ENCODE assay signal across 7 cellular contexts in genomic region chr1:213374369-213374768, GRCh38.
DNase-seq lines count a peak whose midpoint lies in the region; TF ChIP-seq lines count a peak whose summit lies in the region.

No MANE protein-coding gene starts in this region.

- H3K4me3 ChIP-seq in adrenal gland (no peak overlapping the region), hepatocyte (no peak overlapping the region)

- no peaks in the 10 kb centered on the region for H3K9me2 ChIP-seq in hepatocyte (replicated peaks; ENCODE audit: insufficient read depth)

- H3K9me3 ChIP-seq in adrenal gland (replicated peaks in 1 of 3) (no peaks in the 10 kb centered on the region), hepatocyte (ENCODE audit: low read depth) (no peaks in the 10 kb centered on the region)

- no peak overlapping the region for H2AFZ ChIP-seq in hepatocyte

- TF ChIP-seq POLR2A in adrenal gland (IDR thresholded peaks at IDR 0.05) = no peak

- H3K27ac ChIP-seq in adrenal gland (no peak overlapping the region), hepatocyte (no peak overlapping the region)

- intact Hi-C loops in adrenal gland (cut with DNase I) = loop anchor here in 1 of 2 donors (10.0 kb wide), 1 partner anchor 750 kb away; no protein-coding TSS in a partner anchor

- TF ChIP-seq CTCF in GM10266 (IDR thresholded peaks at IDR 0.05; ENCODE audit: control insufficient read depth, insufficient read depth, low read depth, missing control alignments) = peak; percentile 89
- peak; percentile 66 to 89 (median 80) for TF ChIP-seq CTCF in adrenal gland (IDR thresholded peaks at IDR 0.05)
- peak; percentile 89 for TF ChIP-seq CTCF in hepatocyte (IDR thresholded peaks at IDR 0.05; ENCODE audit: poor library complexity)

- DNase-seq in GM10266 (ENCODE audit: extremely low spot score) = peak; percentile 61
- DNase-seq in H4 (ENCODE audit: low spot score) = peak; percentile 23
- DNase-seq in M059J (ENCODE audit: low read depth) = peak; percentile 55
- DNase-seq in SK-MEL-5 (ENCODE audit: low read depth, low spot score) = peak; percentile 89
- peak; percentile 55 to 80 (median 67) for DNase-seq in adrenal gland
- peak; percentile 81 for DNase-seq in hepatocyte (ENCODE audit: low spot score)
- DNase-seq in stimulated activated CD4-positive, alpha-beta T cell treated with anti-CD3 and anti-CD28 coated beads, Interleukin-12 subunit alpha, Interleukin-12 subunit beta, amount 100 ng/mL, for 48 hours (ENCODE audit: low read depth in 2 of 3, low spot score in 1 of 3) = peak; percentile 28 to 62 (median 56)

- 21 to 24% (median 23%) methylated on average over 5 of the region's 5 CpGs for WGBS in adrenal gland, 4 donors
- WGBS in hepatocyte (ENCODE audit: low lambda C conversion rate, missing lambda C conversion rate) = 33% methylated on average over 5 of the region's 5 CpGs

- H3K27me3 ChIP-seq in adrenal gland (no peaks in the 10 kb centered on the region), hepatocyte (no peaks in the 10 kb centered on the region)

- H3K36me3 ChIP-seq in adrenal gland (replicated peaks in 1 of 2) (no peaks in the 10 kb centered on the region), hepatocyte (replicated peaks; ENCODE audit: insufficient read depth, low read depth) (no peaks in the 10 kb centered on the region)

- H3K4me1 ChIP-seq in adrenal gland (replicated peaks in 1 of 2) (no peaks in the 10 kb centered on the region), hepatocyte (ENCODE audit: insufficient read depth) (peaks cover 19% of the 10 kb centered on the region)

- no peaks in the 10 kb centered on the region for H3K79me2 ChIP-seq in hepatocyte

- in situ Hi-C loops in SK-MEL-5 (cut with HindIII; ENCODE audit: low pct_unique_long_range_greater_than_20kb, low sequenced_read_pairs) = no loop called here

- no peaks in the 10 kb centered on the region for H4K20me1 ChIP-seq in hepatocyte (ENCODE audit: insufficient read depth, poor library complexity, severe bottlenecking)

- H3K4me2 ChIP-seq in hepatocyte = no peak overlapping the region

Comparison
In these comparisons a context has a peak if more than half of its experiments do, and no peak if none do; other contexts are left out.
1. DNase-seq: peak in every context shown above with its lines; median percentile 89 in SK-MEL-5; 81 in hepatocyte; 67 in adrenal gland; 61 in GM10266; 56 in stimulated activated CD4-positive, alpha-beta T cell treated with anti-CD3 and anti-CD28 coated beads, Interleukin-12 subunit alpha, Interleukin-12 subunit beta, amount 100 ng/mL, for 48 hours; 55 in M059J; 23 in H4.